In the genomic region with DNA sequence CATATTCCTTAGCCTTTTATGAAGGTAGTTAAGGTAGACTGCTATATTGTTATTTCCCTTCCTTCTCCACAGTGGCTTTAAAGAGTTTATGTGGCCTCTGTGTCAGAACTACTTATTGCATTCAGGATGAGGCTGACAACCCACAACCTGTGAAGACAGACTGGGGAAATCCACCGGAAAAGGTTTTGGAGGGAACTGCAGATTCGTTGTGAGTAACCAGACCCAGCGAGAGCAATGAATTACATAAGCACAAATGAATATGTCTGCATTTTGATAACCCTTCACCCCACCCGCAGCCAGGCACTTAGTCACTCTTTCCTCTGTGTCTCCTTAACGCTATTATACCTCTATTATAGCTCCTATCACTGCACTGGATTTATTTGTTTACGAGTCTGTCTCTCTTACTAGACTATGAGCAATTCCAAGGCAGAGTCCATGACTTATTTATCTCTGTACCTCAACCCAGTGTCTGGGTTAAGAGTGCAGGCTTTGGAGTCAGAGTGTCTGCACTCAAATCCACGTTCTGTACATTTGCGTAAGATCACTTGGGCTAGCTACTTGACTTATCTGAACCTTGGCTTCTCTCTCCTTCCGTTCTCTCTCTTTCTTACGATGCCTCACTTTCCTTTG, we compare ENCODE assay signal across 8 cellular contexts. TPM values are rescaled to one million over a fixed set of nuclear protein-coding genes. Genes with fewer than 3 reads are reported as not detected.
DNase-seq lines count a peak whose midpoint lies in the region; ATAC-seq and TF ChIP-seq lines count a peak whose summit lies in the region.

No MANE protein-coding gene starts in this region.

- POLR2A ChIA-PET in BJ (lab: Charles Lee): no interaction called here

- no peak for TF ChIP-seq CTCF in BJ (IDR thresholded peaks at IDR 0.05; ENCODE audit: insufficient read depth, low read depth, low read length)

- ATAC-seq in GM21723 (IDR thresholded peaks at IDR 0.05; ENCODE audit: unreplicated experiment): peak; percentile 64

- peaks cover 1% of the 10 kb centered on the region; the same call in 1 of the 2 replicates for H3K27me3 ChIP-seq in BJ (ENCODE audit: control insufficient read depth, insufficient read depth, low read length)

- DNase-seq in BJ (ENCODE audit: low read depth): peak; percentile 40
- DNase-seq in NOMO-1 (lab: John Stamatoyannopoulos, UW; ENCODE audit: unreplicated experiment in 2 of 2): peak; percentile 86 to 89
- peak; percentile 64 for DNase-seq in activated CD8-positive, alpha-beta memory T cell treated with anti-CD3 and anti-CD28 coated beads, Interleukin-2, amount 50 U/mL, for 48 hours
- DNase-seq in kidney tubule cell (ENCODE audit: low spot score): peak; percentile 86
- DNase-seq in stimulated activated CD8-positive, alpha-beta memory T cell treated with anti-CD3 and anti-CD28 coated beads, Interleukin-7, amount 100 ng/mL, for 24 hours (ENCODE audit: low read depth): peak; percentile 31
- no peak for DNase-seq in NCI-H1105 treated with DMSO at 0.1 percent for 48 hours (lab: John Stamatoyannopoulos, UW)
- no peak for DNase-seq in HK-2 (ENCODE audit: unreplicated experiment)

- no peaks in the 10 kb centered on the region for H3K36me3 ChIP-seq in BJ (ENCODE audit: control insufficient read depth, insufficient read depth, low read length)

- CTCF ChIA-PET in BJ (lab: Yijun Ruan, JAX): interaction anchor here (1.1 to 1.3 kb wide), 2 partner anchors 9 to 1699 kb away, joined by 3 to 4 read pairs; no protein-coding TSS in a partner anchor

- no peak overlapping the region for H3K4me3 ChIP-seq in BJ (ENCODE audit: low read depth, low read length)

RNA-seq across cellular contexts. Expression of gene KCTD16, which starts 19.2 kb away (rescaled TPM):
- polyA plus RNA-seq in BJ (2011; rRNA removed): 1.7 and 2.6 TPM in 2 replicates
- 3.6 and 6.8 TPM in 2 replicates for polyA minus RNA-seq in BJ (2011; rRNA and poly(A)+ RNA removed)

RNA-seq across cellular contexts. Expression of gene YIPF5, which starts 19.5 kb away (rescaled TPM):
- polyA plus RNA-seq in BJ (2011; rRNA removed): 91.7 and 132 TPM in 2 replicates
- polyA minus RNA-seq in BJ (2011; rRNA and poly(A)+ RNA removed): 56.7 and 94.3 TPM in 2 replicates

Comparison
In these comparisons a context has a peak if more than half of its experiments do, and no peak if none do; other contexts are left out.
1. DNase-seq: peak in BJ (single experiment), NOMO-1 (2 of 2), activated CD8-positive, alpha-beta memory T cell treated with anti-CD3 and anti-CD28 coated beads, Interleukin-2, amount 50 U/mL, for 48 hours (single experiment), kidney tubule cell (single experiment) and stimulated activated CD8-positive, alpha-beta memory T cell treated with anti-CD3 and anti-CD28 coated beads, Interleukin-7, amount 100 ng/mL, for 24 hours (single experiment); none in NCI-H1105 treated with DMSO at 0.1 percent for 48 hours (single experiment) and HK-2 (single experiment).